Comparison of ENCODE assay signal across 23 cellular contexts in genomic region chr3:147934316-147935188, GRCh38.
DNase-seq lines count a peak whose midpoint lies in the region; ATAC-seq and TF ChIP-seq lines count a peak whose summit lies in the region.
"Had no signal": no experiment of that assay in that cellular context is flagged by ENCODE, and none has a peak within 500 bp of the region (broad histone marks: within the 10 kb centered on the region; RNA-seq: fewer than 3 reads in every experiment).

No MANE protein-coding gene starts in this region.

- TF ChIP-seq POLR2A in gastrocnemius medialis (IDR thresholded peaks at IDR 0.05) = no peak

- CTCF ChIA-PET in A673 (lab: Charles Lee) = interaction anchor here (0.6 kb wide), 1 partner anchor 524 kb away, joined by 9 read pairs; no protein-coding TSS in a partner anchor

- H3K4me3 ChIP-seq in A673 (ENCODE audit: low read depth, low read length, poor library complexity, severe bottlenecking) (no peak overlapping the region), HAP-1 (no peak overlapping the region), gastrocnemius medialis (no peak overlapping the region)
- H3K4me3 ChIP-seq: BLaER1 treated with 17β-estradiol and CSF1 and Interleukin-3, amounts not matched to agents 10 nM and 100 nM; hepatocyte; uterus had no signal

- BruUV-seq in A673 (replicated peaks; lab: Mats Ljungman, UMichigan) = no TSS peak

- intact Hi-C loops in A673 (cut with micrococcal nuclease; ENCODE audit: unreplicated experiment) = loop anchor here (5.0 kb wide), 1 partner anchor 143 kb away; no protein-coding TSS in a partner anchor
- intact Hi-C loops in gastrocnemius medialis (cut with DNase I; ENCODE audit: low total_unique reads) = no loop called here
- intact Hi-C loops in left colon (cut with DNase I, micrococcal nuclease) = no loop called here

- H3K36me3 ChIP-seq in A673 (ENCODE audit: insufficient read depth, low read length, poor library complexity, severe bottlenecking) = no peaks in the 10 kb centered on the region
- H3K36me3 ChIP-seq in HAP-1 (replicated peaks) = no peaks in the 10 kb centered on the region
- H3K36me3 ChIP-seq in gastrocnemius medialis = no peaks in the 10 kb centered on the region
- H3K36me3 ChIP-seq: BLaER1 treated with 17β-estradiol and CSF1 and Interleukin-3, amounts not matched to agents 10 nM and 100 nM; uterus had no signal

- peak; percentile 88 for DNase-seq in A673 (ENCODE audit: low spot score)
- DNase-seq in HAP-1 (ENCODE audit: low spot score in 2 of 2) = peak; percentile 46 to 75
- peak; percentile 30 for DNase-seq in NCI-H69 (lab: John Stamatoyannopoulos, UW)
- peak; percentile 35 for DNase-seq in globus pallidus (ENCODE audit: low spot score)
- DNase-seq in pons (ENCODE audit: low spot score) = no peak
- DNase-seq in gastrocnemius medialis = no peak
- no peak for DNase-seq in activated T-cell treated with anti-CD3 and anti-CD28 coated beads, Interleukin-2, amount 50 U/mL, for 48 hours
- DNase-seq in left colon = no peak
- DNase-seq: activated CD8-positive, alpha-beta memory T cell treated with anti-CD3 and anti-CD28 coated beads, Interleukin-2, amount 50 U/mL, for 4 hours; activated naive CD8-positive, alpha-beta T cell treated with anti-CD3 and anti-CD28 coated beads for 36 hours; Calu3; HFFc6; mammary epithelial cell; NCI-H226; RPMI8226; stimulated activated CD4-positive, alpha-beta T cell treated with anti-CD3 and anti-CD28 coated beads, Interleukin-1b, Interleukin-23, amount 100 ng/mL, for 48 hours; stimulated activated naive B cell treated with anti-CD40 and anti-IgM and Interleukin-4, amounts not matched to agents 10 μg/mL and 1 μg/mL and 100 μg/mL, for 72 hours; T-helper 9 cell; uterus had no signal

- no peak for TF ChIP-seq CTCF in A673 (conservative IDR thresholded peaks at IDR 0.05; ENCODE audit: low read depth, low read length)
- TF ChIP-seq CTCF in gastrocnemius medialis (IDR thresholded peaks at IDR 0.05 in 4 of 5, conservative IDR thresholded peaks at IDR 0.05 in 1 of 5) = no peak

- H3K27ac ChIP-seq in A673 (ENCODE audit: low read depth, low read length, poor library complexity, severe bottlenecking) (peak overlapping the region; percentile 9), gastrocnemius medialis (no peak overlapping the region)
- H3K27ac ChIP-seq: BLaER1 treated with 17β-estradiol and CSF1 and Interleukin-3, amounts not matched to agents 10 nM and 100 nM; epithelial cell of prostate; hepatocyte; uterus had no signal

- POLR2A ChIA-PET in A673 (lab: Charles Lee; ENCODE audit: low non-redundant PET) = no interaction called here

- ATAC-seq in gastrocnemius medialis = no peak
- ATAC-seq in left colon = no peak
- ATAC-seq: HepG2; stimulated activated naive B cell treated with anti-CD40 and anti-IgM and Interleukin-4, amounts not matched to agents 10 μg/mL and 1 μg/mL and 100 μg/mL, for 72 hours had no signal

- H3K27me3 ChIP-seq in A673 (replicated peaks; ENCODE audit: insufficient read depth, low read depth, low read length, poor library complexity) (no peaks in the 10 kb centered on the region), HAP-1 (ENCODE audit: low read depth) (no peaks in the 10 kb centered on the region), gastrocnemius medialis (no peaks in the 10 kb centered on the region)
- H3K27me3 ChIP-seq: BLaER1 treated with 17β-estradiol and CSF1 and Interleukin-3, amounts not matched to agents 10 nM and 100 nM; hepatocyte; uterus had no signal

- in situ Hi-C loops in HAP-1 (cut with MboI; ENCODE audit: low sequenced_read_pairs) (no loop called here), gastrocnemius medialis (cut with MboI; ENCODE audit: low sequenced_read_pairs in 4 of 4) (no loop called here)

- H3K9me3 ChIP-seq in A673 (ENCODE audit: low read depth, low read length, poor library complexity, severe bottlenecking) (no peaks in the 10 kb centered on the region), HAP-1 (no peaks in the 10 kb centered on the region), gastrocnemius medialis (no peaks in the 10 kb centered on the region)
- H3K9me3 ChIP-seq: BLaER1 treated with 17β-estradiol and CSF1 and Interleukin-3, amounts not matched to agents 10 nM and 100 nM; uterus had no signal

- H3K4me1 ChIP-seq in A673 (ENCODE audit: insufficient read depth, low read length, poor library complexity, severe bottlenecking) = peaks cover 46% of the 10 kb centered on the region
- peaks cover 6% of the 10 kb centered on the region for H3K4me1 ChIP-seq in HAP-1
- peaks cover 7 to 10% of the 10 kb centered on the region in 2 donors for H3K4me1 ChIP-seq in gastrocnemius medialis
- H3K4me1 ChIP-seq: BLaER1 treated with 17β-estradiol and CSF1 and Interleukin-3, amounts not matched to agents 10 nM and 100 nM; uterus had no signal

Comparison
In these comparisons a context has a peak if more than half of its experiments do, and no peak if none do; other contexts are left out.
1. DNase-seq: peak in A673 (single experiment), HAP-1 (2 of 2), NCI-H69 (single experiment) and globus pallidus (single experiment); none in pons (single experiment), gastrocnemius medialis (0 of 2), activated T-cell treated with anti-CD3 and anti-CD28 coated beads, Interleukin-2, amount 50 U/mL, for 48 hours (0 of 2) and left colon (0 of 2).